Comparison of ENCODE assay signal across 8 cellular contexts in genomic region chr3:9891072-9891622, GRCh38. TPM values are rescaled to one million over a fixed set of nuclear protein-coding genes. Genes with fewer than 3 reads are reported as not detected.
A peak's percentile ranks its signal among the peaks of the same experiment; 100 is the strongest.
DNase-seq lines count a peak whose midpoint lies in the region; ATAC-seq and TF ChIP-seq lines count a peak whose summit lies in the region.

No MANE protein-coding gene starts in this region.

- peaks cover 38% of the 10 kb centered on the region for H3K79me2 ChIP-seq in PC-3 (ENCODE audit: low read length)

- TF ChIP-seq CTCF in PC-3 (conservative IDR thresholded peaks at IDR 0.05; ENCODE audit: low read depth, low read length) = no peak
- TF ChIP-seq CTCF in progenitor cell of endocrine pancreas (IDR thresholded peaks at IDR 0.05; ENCODE audit: unreplicated experiment) = no peak

- H3K4me1 Mint-ChIP-seq in progenitor cell of endocrine pancreas (ENCODE audit: low read depth) = peaks cover 5% of the 10 kb centered on the region

- no TSS peak for BruUV-seq in PC-3 (replicated peaks; lab: Mats Ljungman, UMichigan)

- 7 to 8% methylated on average over 12 of the region's 12 CpGs for WGBS in esophagus, 2 donors

- DNase-seq in PC-3 (no peak), progenitor cell of endocrine pancreas (ENCODE audit: low spot score, unreplicated experiment) (no peak), posterior cingulate gyrus (no peak), NCI-H1048 (lab: John Stamatoyannopoulos, UW) (no peak)
- DNase-seq in effector CD4-positive, alpha-beta T cell = no peak

- no peaks in the 10 kb centered on the region for H3K27me3 Mint-ChIP-seq in progenitor cell of endocrine pancreas

- intact Hi-C loops in PC-3 (cut with micrococcal nuclease) (no loop called here), posterior cingulate gyrus (cut with DNase I) (loop anchor here (5.0 kb wide), 2 partner anchors 41 to 49 kb away; partner anchors contain the start of genes CRELD1 and RPUSD3)

- H3K36me3 ChIP-seq in PC-3 (ENCODE audit: low read depth, low read length) = peaks cover 14% of the 10 kb centered on the region; the same call in 1 of the 2 replicates
- peaks cover 5 to 7% of the 10 kb centered on the region in 2 donors for H3K36me3 ChIP-seq in esophagus (ENCODE audit: control insufficient read depth in 2 of 2, insufficient read depth in 2 of 2, low read length in 1 of 2)

- H3K4me1 ChIP-seq in PC-3 (ENCODE audit: insufficient read depth, low read length) (peaks cover 27% of the 10 kb centered on the region), esophagus (ENCODE audit: control insufficient read depth in 2 of 2, insufficient read depth in 2 of 2, low read length in 1 of 2) (peaks cover 3 to 5% of the 10 kb centered on the region in 2 donors)

- no peaks in the 10 kb centered on the region for H3K27me3 ChIP-seq in PC-3 (ENCODE audit: low read length)
- H3K27me3 ChIP-seq in esophagus (ENCODE audit: control insufficient read depth in 1 of 2, insufficient read depth in 2 of 2, low read length in 2 of 2) = no peaks in the 10 kb centered on the region

- peak overlapping the region; percentile 85 for H3K4me3 ChIP-seq in GM08714 (ENCODE audit: low read length)
- peak overlapping the region; percentile 83 for H3K4me3 ChIP-seq in PC-3 (ENCODE audit: low read length)
- peak overlapping the region; percentile 75 to 90 for H3K4me3 ChIP-seq in esophagus (ENCODE audit: low read depth in 1 of 2, low read length in 2 of 2)

- peak overlapping the region; percentile 98 for H3K9ac ChIP-seq in PC-3 (ENCODE audit: low read length)

- POLR2A ChIA-PET in PC-3 (lab: Charles Lee; ENCODE audit: unreplicated experiment) = interaction anchor here (0.5 kb wide), 1 partner anchor 328 kb away, joined by 4 read pairs; no protein-coding TSS in a partner anchor

- peaks cover 14% of the 10 kb centered on the region for H3F3A ChIP-seq in PC-3 (ENCODE audit: low read length, unreplicated experiment)

- ATAC-seq in PC-3 (no peak), GM19467 (IDR thresholded peaks at IDR 0.05; ENCODE audit: unreplicated experiment) (no peak)

- no peaks in the 10 kb centered on the region for H3K9me3 Mint-ChIP-seq in progenitor cell of endocrine pancreas (ENCODE audit: low read depth)

- no peaks in the 10 kb centered on the region for H3K9me2 ChIP-seq in PC-3 (replicated peaks; ENCODE audit: low read length)

- H3K4me2 ChIP-seq in PC-3 (ENCODE audit: low read length) = peak overlapping the region; percentile 84

- H3K27ac Mint-ChIP-seq in progenitor cell of endocrine pancreas = peak overlapping the region; percentile 98

- peaks cover 10% of the 10 kb centered on the region for H3K36me3 Mint-ChIP-seq in progenitor cell of endocrine pancreas (ENCODE audit: insufficient read depth)

- H3K9me3 ChIP-seq in PC-3 (ENCODE audit: low read length) (no peaks in the 10 kb centered on the region), esophagus (ENCODE audit: control insufficient read depth in 2 of 2, insufficient read depth in 1 of 2, low read depth in 1 of 2, low read length in 1 of 2) (no peaks in the 10 kb centered on the region)

- peak overlapping the region; percentile 99 for H3K4me3 Mint-ChIP-seq in progenitor cell of endocrine pancreas (ENCODE audit: low read depth)

- H3K27ac ChIP-seq in PC-3 (ENCODE audit: low read length) = peak overlapping the region; percentile 75
- peak overlapping the region; percentile 90 to 94 for H3K27ac ChIP-seq in esophagus (ENCODE audit: low read depth in 2 of 2, low read length in 1 of 2)

- H2AFZ ChIP-seq in PC-3 (ENCODE audit: low read length) = peak overlapping the region; percentile 92

- CTCF ChIA-PET in PC-3 (lab: Charles Lee) = no interaction called here

- H4K20me1 ChIP-seq in PC-3 (ENCODE audit: low read length) = no peaks in the 10 kb centered on the region

RNA-seq across cellular contexts. Expression of gene JAGN1, which starts 0.7 kb away (rescaled TPM):
- 32.5 and 34.1 TPM in 2 replicates for total RNA-seq in PC-3 (2014; rRNA removed)
- 10 to 100 TPM; 20.6 to 25.8 TPM for polyA plus RNA-seq in esophagus
- total RNA-seq in progenitor cell of endocrine pancreas = 30.5 and 33.0 TPM in 2 replicates

RNA-seq across cellular contexts. Expression of gene CIDEC, which starts 11.1 kb away (rescaled TPM):
- not detected in 2 replicates for total RNA-seq in PC-3 (2014; rRNA removed)
- polyA plus RNA-seq in esophagus = under 1 TPM; 0.18 to 0.53 TPM
- not detected in 2 replicates for total RNA-seq in progenitor cell of endocrine pancreas

RNA-seq across cellular contexts. Expression of gene IL17RE, which starts 11.5 kb away (rescaled TPM):
- total RNA-seq in PC-3 (2014; rRNA removed) (4.0 and 4.7 TPM in 2 replicates), progenitor cell of endocrine pancreas (4.9 and 7.0 TPM in 2 replicates)
- 10 to 100 TPM in 1 of 2 donors, 1 to 10 TPM in 1; 9.2 to 24.9 TPM for polyA plus RNA-seq in esophagus

RNA-seq across cellular contexts. Expression of gene IL17RC, which starts 25.8 kb away (rescaled TPM):
- 116 and 138 TPM in 2 replicates for total RNA-seq in PC-3 (2014; rRNA removed)
- polyA plus RNA-seq in esophagus = 10 to 100 TPM; 37.0 to 52.7 TPM
- total RNA-seq in progenitor cell of endocrine pancreas = 13.4 and 17.1 TPM in 2 replicates

RNA-seq across cellular contexts. Expression of gene CRELD1, which starts 42.5 kb away (rescaled TPM):
- total RNA-seq in PC-3 (2014; rRNA removed) (22.0 and 28.3 TPM in 2 replicates), progenitor cell of endocrine pancreas (57.1 and 60.3 TPM in 2 replicates)
- polyA plus RNA-seq in esophagus = 10 to 100 TPM; 12.1 to 24.2 TPM
